In the genomic region with DNA sequence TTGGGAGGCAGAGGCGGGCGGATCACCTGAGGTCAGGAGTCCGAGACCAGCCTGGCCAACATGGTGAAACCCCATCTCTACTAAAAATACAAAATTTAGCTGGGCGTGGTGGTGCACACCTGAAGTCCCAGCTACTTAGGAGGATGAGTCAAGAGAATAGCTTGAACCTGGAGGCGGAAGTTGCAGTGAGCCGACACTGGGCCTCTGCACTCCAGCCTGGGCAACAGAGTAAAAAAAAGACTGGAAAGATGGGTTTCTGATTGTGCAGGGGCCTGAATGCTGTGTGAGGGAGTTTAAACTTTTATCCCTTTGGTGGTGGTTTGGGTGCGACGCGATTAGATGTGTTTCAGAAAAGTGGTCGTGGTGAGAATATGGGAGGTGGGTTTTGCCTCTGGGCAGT, we compare ENCODE assay signal across 10 cellular contexts. TPM values are rescaled to one million over a fixed set of nuclear protein-coding genes. Genes with fewer than 3 reads are reported as not detected.
DNase-seq lines count a peak whose midpoint lies in the region; ATAC-seq and TF ChIP-seq lines count a peak whose summit lies in the region.
"Had no signal": no experiment of that assay in that cellular context is flagged by ENCODE, and none has a peak within 500 bp of the region (broad histone marks: within the 10 kb centered on the region; RNA-seq: fewer than 3 reads in every experiment).

No MANE protein-coding gene starts in this region.

- H3K27ac Mint-ChIP-seq in stimulated activated naive CD8-positive, alpha-beta T cell treated with anti-CD3 and anti-CD28 coated beads, Interleukin-15, Interleukin-2, amounts not matched to agents 100 ng/mL and 50 ng/mL, for 24 hours: peak overlapping the region; percentile 84
- peak overlapping the region; percentile 90 for H3K27ac Mint-ChIP-seq in activated T-helper 1 cell treated with anti-CD3 and anti-CD28 coated beads, Interleukin-12 subunit alpha, Interleukin-12 subunit beta, Interleukin-2, Interleukin-4 antibody, amounts not matched to agents 30 ng/mL and 10 ng/mL and 1 ng/mL, durations not matched to agents 14 hours and 24 hours and 36 hours
- H3K27ac Mint-ChIP-seq in mesothelial cell of epicardium: no peak overlapping the region

- peak overlapping the region; percentile 75 for H3K4me3 Mint-ChIP-seq in stimulated activated naive CD8-positive, alpha-beta T cell treated with anti-CD3 and anti-CD28 coated beads, Interleukin-15, Interleukin-2, amounts not matched to agents 100 ng/mL and 50 ng/mL, for 24 hours
- H3K4me3 Mint-ChIP-seq in activated T-helper 1 cell treated with anti-CD3 and anti-CD28 coated beads, Interleukin-12 subunit alpha, Interleukin-12 subunit beta, Interleukin-2, Interleukin-4 antibody, amounts not matched to agents 30 ng/mL and 10 ng/mL and 1 ng/mL, durations not matched to agents 14 hours and 24 hours and 36 hours: peak overlapping the region; percentile 81
- peak overlapping the region; percentile 76 for H3K4me3 Mint-ChIP-seq in mesothelial cell of epicardium

- TF ChIP-seq CTCF in mesothelial cell of epicardium (IDR thresholded peaks at IDR 0.05; ENCODE audit: unreplicated experiment): no peak

- ATAC-seq in stimulated activated naive CD8-positive, alpha-beta T cell treated with anti-CD3 and anti-CD28 coated beads, Interleukin-15, Interleukin-2, amounts not matched to agents 100 U/mL and 50 U/mL, for 24 hours: no peak
- ATAC-seq in HG02885 (IDR thresholded peaks at IDR 0.05; ENCODE audit: poor library complexity, unreplicated experiment) (no peak), HG02642 (IDR thresholded peaks at IDR 0.05; ENCODE audit: poor library complexity, unreplicated experiment) (no peak), GM18511 (IDR thresholded peaks at IDR 0.05; ENCODE audit: unreplicated experiment) (no peak)

- H3K27me3 Mint-ChIP-seq in stimulated activated naive CD8-positive, alpha-beta T cell treated with anti-CD3 and anti-CD28 coated beads, Interleukin-15, Interleukin-2, amounts not matched to agents 100 ng/mL and 50 ng/mL, for 24 hours: no peaks in the 10 kb centered on the region
- no peaks in the 10 kb centered on the region for H3K27me3 Mint-ChIP-seq in activated T-helper 1 cell treated with anti-CD3 and anti-CD28 coated beads, Interleukin-12 subunit alpha, Interleukin-12 subunit beta, Interleukin-2, Interleukin-4 antibody, amounts not matched to agents 30 ng/mL and 10 ng/mL and 1 ng/mL, durations not matched to agents 14 hours and 24 hours and 36 hours (ENCODE audit: insufficient read depth)
- H3K27me3 Mint-ChIP-seq in mesothelial cell of epicardium (ENCODE audit: low read depth): no peaks in the 10 kb centered on the region

- no peaks in the 10 kb centered on the region for H3K9me3 Mint-ChIP-seq in stimulated activated naive CD8-positive, alpha-beta T cell treated with anti-CD3 and anti-CD28 coated beads, Interleukin-15, Interleukin-2, amounts not matched to agents 100 ng/mL and 50 ng/mL, for 24 hours
- no peaks in the 10 kb centered on the region for H3K9me3 Mint-ChIP-seq in activated T-helper 1 cell treated with anti-CD3 and anti-CD28 coated beads, Interleukin-12 subunit alpha, Interleukin-12 subunit beta, Interleukin-2, Interleukin-4 antibody, amounts not matched to agents 30 ng/mL and 10 ng/mL and 1 ng/mL, durations not matched to agents 14 hours and 24 hours and 36 hours
- H3K9me3 Mint-ChIP-seq in mesothelial cell of epicardium: no peaks in the 10 kb centered on the region

- no peak for DNase-seq in stimulated activated naive CD8-positive, alpha-beta T cell treated with anti-CD3 and anti-CD28 coated beads, Interleukin-15, Interleukin-2, amounts not matched to agents 100 U/mL and 50 U/mL, for 24 hours
- DNase-seq in activated T-helper 1 cell treated with anti-CD3 and anti-CD28 coated beads, Interleukin-12 subunit alpha, Interleukin-12 subunit beta, Interleukin-2, Interleukin-4 antibody, amounts not matched to agents 30 ng/mL and 10 ng/mL and 1 ng/mL, durations not matched to agents 14 hours and 24 hours and 36 hours (ENCODE audit: low spot score): no peak
- DNase-seq in mesothelial cell of epicardium (ENCODE audit: low spot score in 2 of 2, unreplicated experiment in 2 of 2): no peak
- no peak for DNase-seq in T-helper 9 cell
- DNase-seq: retina, SJCRH30 had no signal

- intact Hi-C loops in activated T-helper 1 cell treated with anti-CD3 and anti-CD28 coated beads, Interleukin-12 subunit alpha, Interleukin-12 subunit beta, Interleukin-2, Interleukin-4 antibody, amounts not matched to agents 30 ng/mL and 10 ng/mL and 1 ng/mL, durations not matched to agents 14 hours and 24 hours and 36 hours (cut with micrococcal nuclease): no loop called here

- peaks cover 4% of the 10 kb centered on the region for H3K36me3 Mint-ChIP-seq in stimulated activated naive CD8-positive, alpha-beta T cell treated with anti-CD3 and anti-CD28 coated beads, Interleukin-15, Interleukin-2, amounts not matched to agents 100 ng/mL and 50 ng/mL, for 24 hours (ENCODE audit: low read depth)
- peaks cover 14% of the 10 kb centered on the region for H3K36me3 Mint-ChIP-seq in activated T-helper 1 cell treated with anti-CD3 and anti-CD28 coated beads, Interleukin-12 subunit alpha, Interleukin-12 subunit beta, Interleukin-2, Interleukin-4 antibody, amounts not matched to agents 30 ng/mL and 10 ng/mL and 1 ng/mL, durations not matched to agents 14 hours and 24 hours and 36 hours (ENCODE audit: low read depth)
- no peaks in the 10 kb centered on the region for H3K36me3 Mint-ChIP-seq in mesothelial cell of epicardium

- peaks cover 57% of the 10 kb centered on the region for H3K4me1 Mint-ChIP-seq in stimulated activated naive CD8-positive, alpha-beta T cell treated with anti-CD3 and anti-CD28 coated beads, Interleukin-15, Interleukin-2, amounts not matched to agents 100 ng/mL and 50 ng/mL, for 24 hours (ENCODE audit: low read depth)
- H3K4me1 Mint-ChIP-seq in activated T-helper 1 cell treated with anti-CD3 and anti-CD28 coated beads, Interleukin-12 subunit alpha, Interleukin-12 subunit beta, Interleukin-2, Interleukin-4 antibody, amounts not matched to agents 30 ng/mL and 10 ng/mL and 1 ng/mL, durations not matched to agents 14 hours and 24 hours and 36 hours (ENCODE audit: low read depth): peaks cover 58% of the 10 kb centered on the region
- peaks cover 45% of the 10 kb centered on the region for H3K4me1 Mint-ChIP-seq in mesothelial cell of epicardium

RNA-seq across cellular contexts. Expression of gene CHST12, which starts 1.8 kb away (rescaled TPM):
- 9.9 and 10.6 TPM in 2 replicates for total RNA-seq in activated T-helper 1 cell treated with anti-CD3 and anti-CD28 coated beads, Interleukin-12 subunit alpha, Interleukin-12 subunit beta, Interleukin-2, Interleukin-4 antibody, amounts not matched to agents 30 ng/mL and 10 ng/mL and 1 ng/mL, durations not matched to agents 14 hours and 24 hours and 36 hours
- total RNA-seq in mesothelial cell of epicardium: 20.0 to 22.4 TPM (median 20.4 TPM) in 3 replicates

RNA-seq across cellular contexts. Expression of gene EIF3B, which starts 50.6 kb away (rescaled TPM):
- total RNA-seq in activated T-helper 1 cell treated with anti-CD3 and anti-CD28 coated beads, Interleukin-12 subunit alpha, Interleukin-12 subunit beta, Interleukin-2, Interleukin-4 antibody, amounts not matched to agents 30 ng/mL and 10 ng/mL and 1 ng/mL, durations not matched to agents 14 hours and 24 hours and 36 hours: 269 and 270 TPM in 2 replicates
- total RNA-seq in mesothelial cell of epicardium: 198 to 200 TPM (median 199 TPM) in 3 replicates
